In genomic region chr16:87060026-87060986, GRCh38 we compare ENCODE assay signal across 11 cellular contexts.
DNase-seq lines count a peak whose midpoint lies in the region; ATAC-seq, FAIRE-seq and TF ChIP-seq lines count a peak whose summit lies in the region.
"Had no signal": no experiment of that assay in that cellular context is flagged by ENCODE, and none has a peak within 500 bp of the region (broad histone marks: within the 10 kb centered on the region; RNA-seq: fewer than 3 reads in every experiment).

No MANE protein-coding gene starts in this region.

- DNase-seq in GM18507 (ENCODE audit: extremely low spot score, insufficient read length, low read depth) (no peak), fibroblast of mammary gland (ENCODE audit: low read depth) (peak; percentile 45), osteoblast (ENCODE audit: insufficient read length, low spot score, missing footprints) (peak; percentile 96), GM10266 (ENCODE audit: extremely low spot score) (no peak)
- DNase-seq in stimulated activated effector memory CD8-positive, alpha-beta T cell treated with anti-CD3 and anti-CD28 coated beads, Interleukin-12 subunit alpha, Interleukin-12 subunit beta, amount 100 ng/mL, for 72 hours (ENCODE audit: low spot score in 2 of 2), result no peak
- DNase-seq: NK-92 treated with Interleukin-12 subunit alpha and Interleukin-12 subunit beta, amount 100 ng/mL, for 24 hours; upper lobe of right lung had no signal

- H3K4me3 ChIP-seq in OCI-LY1 (ENCODE audit: low read depth, low read length, poor library complexity, severe bottlenecking) (peak overlapping the region; percentile 34), fibroblast of mammary gland (ENCODE audit: control insufficient read depth, low read depth, low read length) (no peak overlapping the region), osteoblast (ENCODE audit: insufficient read depth, low read length) (peak overlapping the region; percentile 63)
- H3K4me3 ChIP-seq: upper lobe of right lung had no signal

- H2AFZ ChIP-seq in OCI-LY1 (ENCODE audit: low read length) (no peak overlapping the region), osteoblast (ENCODE audit: low read length) (peak overlapping the region; percentile 83)

- no peak overlapping the region for H3K4me3 Mint-ChIP-seq in stimulated activated effector memory CD8-positive, alpha-beta T cell treated with anti-CD3 and anti-CD28 coated beads, Interleukin-12 subunit alpha, Interleukin-12 subunit beta, amount 100 ng/mL, for 72 hours

- H3K79me2 ChIP-seq in OCI-LY1 (ENCODE audit: insufficient read depth, low read length), result no peaks in the 10 kb centered on the region
- no peaks in the 10 kb centered on the region for H3K79me2 ChIP-seq in osteoblast (ENCODE audit: insufficient read depth, low read length)

- H3K4me2 ChIP-seq in OCI-LY1 (ENCODE audit: low read length) (peak overlapping the region; percentile 51), osteoblast (ENCODE audit: insufficient read depth, low read length) (peak overlapping the region; percentile 74)

- no peaks in the 10 kb centered on the region for H3K9me3 Mint-ChIP-seq in stimulated activated effector memory CD8-positive, alpha-beta T cell treated with anti-CD3 and anti-CD28 coated beads, Interleukin-12 subunit alpha, Interleukin-12 subunit beta, amount 100 ng/mL, for 72 hours

- H3K4me1 ChIP-seq in OCI-LY1 (ENCODE audit: insufficient read depth, low read length, severe bottlenecking) (peaks cover 52% of the 10 kb centered on the region), osteoblast (ENCODE audit: insufficient read depth, low read length) (peaks cover 10% of the 10 kb centered on the region)
- H3K4me1 ChIP-seq: upper lobe of right lung had no signal

- H3K9me2 ChIP-seq in OCI-LY1 (ENCODE audit: low read depth, low read length), result no peaks in the 10 kb centered on the region

- no peaks in the 10 kb centered on the region for H3K36me3 Mint-ChIP-seq in stimulated activated effector memory CD8-positive, alpha-beta T cell treated with anti-CD3 and anti-CD28 coated beads, Interleukin-12 subunit alpha, Interleukin-12 subunit beta, amount 100 ng/mL, for 72 hours

- H3K4me1 Mint-ChIP-seq in stimulated activated effector memory CD8-positive, alpha-beta T cell treated with anti-CD3 and anti-CD28 coated beads, Interleukin-12 subunit alpha, Interleukin-12 subunit beta, amount 100 ng/mL, for 72 hours, result peaks cover 6% of the 10 kb centered on the region

- FAIRE-seq in GM18507 (lab: Jason Lieb, UNC), result peak; percentile 41

- no peak overlapping the region for H3K27ac Mint-ChIP-seq in stimulated activated effector memory CD8-positive, alpha-beta T cell treated with anti-CD3 and anti-CD28 coated beads, Interleukin-12 subunit alpha, Interleukin-12 subunit beta, amount 100 ng/mL, for 72 hours

- no peak overlapping the region; the same call in 1 of the 2 replicates for H3K9ac ChIP-seq in OCI-LY1 (ENCODE audit: low read length)

- ATAC-seq in GM21381 (IDR thresholded peaks at IDR 0.05; ENCODE audit: unreplicated experiment) (no peak), HG03520 (IDR thresholded peaks at IDR 0.05; ENCODE audit: unreplicated experiment) (no peak)
- no peak for ATAC-seq in stimulated activated effector memory CD8-positive, alpha-beta T cell treated with anti-CD3 and anti-CD28 coated beads, Interleukin-12 subunit alpha, Interleukin-12 subunit beta, amount 100 ng/mL, for 72 hours
- ATAC-seq: HCT116, upper lobe of right lung had no signal

- H3K36me3 ChIP-seq in OCI-LY1 (ENCODE audit: insufficient read depth, low read length), result no peaks in the 10 kb centered on the region
- no peaks in the 10 kb centered on the region for H3K36me3 ChIP-seq in osteoblast (ENCODE audit: insufficient read depth, low read length)
- H3K36me3 ChIP-seq: upper lobe of right lung had no signal

- H3K27ac ChIP-seq in OCI-LY1 (ENCODE audit: low read depth, low read length, poor library complexity, severe bottlenecking) (peak overlapping the region; percentile 33), osteoblast (ENCODE audit: low read depth, low read length) (peak overlapping the region; percentile 27)
- H3K27ac ChIP-seq: upper lobe of right lung had no signal

- TF ChIP-seq CTCF in OCI-LY1 (IDR thresholded peaks at IDR 0.05; ENCODE audit: low read length), result no peak
- peak; percentile 20 for TF ChIP-seq CTCF in fibroblast of mammary gland (conservative IDR thresholded peaks at IDR 0.05; ENCODE audit: control insufficient read depth, insufficient read depth, low read depth, low read length)
- peak; percentile 39 for TF ChIP-seq CTCF in osteoblast (IDR thresholded peaks at IDR 0.05; ENCODE audit: extremely low read depth, low read depth, low read length)
- no peak for TF ChIP-seq CTCF in GM10266 (IDR thresholded peaks at IDR 0.05; ENCODE audit: control insufficient read depth, insufficient read depth, low read depth, missing control alignments)

- H4K20me1 ChIP-seq in OCI-LY1 (ENCODE audit: insufficient read depth, low read length), result no peaks in the 10 kb centered on the region
- H4K20me1 ChIP-seq in osteoblast (ENCODE audit: insufficient read depth, low read length), result no peaks in the 10 kb centered on the region

- H3K9me3 ChIP-seq in OCI-LY1 (ENCODE audit: low read length) (no peaks in the 10 kb centered on the region), osteoblast (ENCODE audit: low read depth, low read length) (no peaks in the 10 kb centered on the region)
- H3K9me3 ChIP-seq: upper lobe of right lung had no signal

- no peaks in the 10 kb centered on the region for H3F3A ChIP-seq in OCI-LY1 (ENCODE audit: insufficient read depth, low read length)

- H3K27me3 ChIP-seq in OCI-LY1 (ENCODE audit: insufficient read depth, low read length) (no peaks in the 10 kb centered on the region), osteoblast (ENCODE audit: insufficient read depth, low read length) (no peaks in the 10 kb centered on the region)

Comparison
In these comparisons a context has a peak if more than half of its experiments do, and no peak if none do; other contexts are left out.
1. DNase-seq: peak in fibroblast of mammary gland (single experiment) and osteoblast (single experiment); none in GM18507 (single experiment), GM10266 (single experiment) and stimulated activated effector memory CD8-positive, alpha-beta T cell treated with anti-CD3 and anti-CD28 coated beads, Interleukin-12 subunit alpha, Interleukin-12 subunit beta, amount 100 ng/mL, for 72 hours (0 of 2).
2. CTCF ChIP-seq: peak in fibroblast of mammary gland (single experiment) and osteoblast (single experiment); none in OCI-LY1 (single experiment) and GM10266 (single experiment).